ENCODE assay signal across 1 cellular context in the genomic region with DNA sequence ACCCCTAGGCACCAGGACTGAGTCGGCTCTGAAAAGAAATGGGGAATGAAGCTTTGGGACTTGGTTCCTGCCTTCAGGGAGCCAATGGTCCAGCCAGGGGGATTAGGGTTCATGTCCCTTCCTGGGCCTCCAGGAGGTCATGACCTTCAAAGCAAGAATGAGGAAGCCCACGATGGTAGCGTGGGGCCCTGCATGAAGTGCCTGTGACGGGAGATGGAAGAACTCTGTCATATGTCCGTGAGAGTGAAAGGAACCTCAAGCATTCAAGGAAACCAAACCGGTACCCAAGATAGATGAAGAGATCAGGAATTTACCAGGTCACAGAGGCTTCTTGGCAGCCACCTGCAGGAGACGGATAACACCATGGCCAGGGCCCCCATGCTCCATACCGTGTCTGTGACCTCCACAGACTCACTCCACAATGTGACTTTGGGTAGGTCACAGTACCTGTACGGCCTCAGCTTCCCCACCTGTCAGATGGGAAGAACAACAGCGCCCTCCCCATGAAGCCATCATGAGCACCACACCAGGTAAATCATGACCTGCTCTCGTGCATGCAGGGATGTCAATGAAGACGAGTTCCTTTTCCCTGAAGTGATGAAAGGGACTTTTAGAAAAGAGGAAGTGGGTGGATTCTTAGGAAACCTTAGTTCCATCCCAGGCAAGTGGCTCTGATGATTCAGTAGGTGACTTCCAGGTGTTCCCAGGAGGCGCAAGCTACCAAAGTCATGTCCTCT.
TF ChIP-seq lines count a peak whose summit lies in the region.

No MANE protein-coding gene starts in this region.

TF ChIP-seq in GM12878, 131 proteins besides CTCF, POLR2A, EP300 and RAD21:
- TF ChIP-seq, protein P1, sequence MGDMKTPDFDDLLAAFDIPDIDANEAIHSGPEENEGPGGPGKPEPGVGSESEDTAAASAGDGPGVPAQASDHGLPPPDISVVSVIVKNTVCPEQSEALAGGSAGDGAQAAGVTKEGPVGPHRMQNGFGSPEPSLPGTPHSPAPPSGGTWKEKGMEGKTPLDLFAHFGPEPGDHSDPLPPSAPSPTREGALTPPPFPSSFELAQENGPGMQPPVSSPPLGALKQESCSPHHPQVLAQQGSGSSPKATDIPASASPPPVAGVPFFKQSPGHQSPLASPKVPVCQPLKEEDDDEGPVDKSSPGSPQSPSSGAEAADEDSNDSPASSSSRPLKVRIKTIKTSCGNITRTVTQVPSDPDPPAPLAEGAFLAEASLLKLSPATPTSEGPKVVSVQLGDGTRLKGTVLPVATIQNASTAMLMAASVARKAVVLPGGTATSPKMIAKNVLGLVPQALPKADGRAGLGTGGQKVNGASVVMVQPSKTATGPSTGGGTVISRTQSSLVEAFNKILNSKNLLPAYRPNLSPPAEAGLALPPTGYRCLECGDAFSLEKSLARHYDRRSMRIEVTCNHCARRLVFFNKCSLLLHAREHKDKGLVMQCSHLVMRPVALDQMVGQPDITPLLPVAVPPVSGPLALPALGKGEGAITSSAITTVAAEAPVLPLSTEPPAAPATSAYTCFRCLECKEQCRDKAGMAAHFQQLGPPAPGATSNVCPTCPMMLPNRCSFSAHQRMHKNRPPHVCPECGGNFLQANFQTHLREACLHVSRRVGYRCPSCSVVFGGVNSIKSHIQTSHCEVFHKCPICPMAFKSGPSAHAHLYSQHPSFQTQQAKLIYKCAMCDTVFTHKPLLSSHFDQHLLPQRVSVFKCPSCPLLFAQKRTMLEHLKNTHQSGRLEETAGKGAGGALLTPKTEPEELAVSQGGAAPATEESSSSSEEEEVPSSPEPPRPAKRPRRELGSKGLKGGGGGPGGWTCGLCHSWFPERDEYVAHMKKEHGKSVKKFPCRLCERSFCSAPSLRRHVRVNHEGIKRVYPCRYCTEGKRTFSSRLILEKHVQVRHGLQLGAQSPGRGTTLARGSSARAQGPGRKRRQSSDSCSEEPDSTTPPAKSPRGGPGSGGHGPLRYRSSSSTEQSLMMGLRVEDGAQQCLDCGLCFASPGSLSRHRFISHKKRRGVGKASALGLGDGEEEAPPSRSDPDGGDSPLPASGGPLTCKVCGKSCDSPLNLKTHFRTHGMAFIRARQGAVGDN (IDR thresholded peaks at IDR 0.05): 0 out of 2 replicates have a peak, but pooled peaks have one; percentile 37
- no peak for TF ChIP-seq NRF1 (conservative IDR thresholded peaks at IDR 0.05; ENCODE audit: low read depth, low read length)
- no peak for TF ChIP-seq NR2C1 (IDR thresholded peaks at IDR 0.05)
- TF ChIP-seq CREB1 (IDR thresholded peaks at IDR 0.05; ENCODE audit: low read depth): no peak
- TF ChIP-seq IKZF2 (IDR thresholded peaks at IDR 0.05): peak; percentile 61 to 64
- TF ChIP-seq ETV6 (conservative IDR thresholded peaks at IDR 0.05 in 1 of 2, IDR thresholded peaks at IDR 0.05 in 1 of 2; ENCODE audit: borderline replicate concordance in 1 of 2, low read depth in 1 of 2): peak in 1 of 2 experiments; percentile 65; a peak in 2 of 4 replicates
- TF ChIP-seq RELB (IDR thresholded peaks at IDR 0.05; ENCODE audit: low read depth): no peak
- no peak for TF ChIP-seq REST (IDR thresholded peaks at IDR 0.05; ENCODE audit: low read depth, low read length)
- peak; percentile 55; the same call in 1 of the 2 replicates for TF ChIP-seq IKZF1 (conservative IDR thresholded peaks at IDR 0.05)
- TF ChIP-seq DPF2 (IDR thresholded peaks at IDR 0.05): peak; percentile 27; the same call in 1 of the 2 replicates
- no peak for TF ChIP-seq SP1 (IDR thresholded peaks at IDR 0.05; ENCODE audit: low read depth, low read length)
- peak in 1 of 2 experiments; percentile 46; a peak in 1 of 4 replicates for TF ChIP-seq BHLHE40 (IDR thresholded peaks at IDR 0.05; ENCODE audit: borderline replicate concordance in 1 of 2, low read depth in 2 of 2, low read length in 1 of 2)
- TF ChIP-seq EED (IDR thresholded peaks at IDR 0.05; ENCODE audit: low read depth): peak; percentile 74; the same call in 1 of the 2 replicates
- no peak for TF ChIP-seq ZSCAN29 (IDR thresholded peaks at IDR 0.05)
- peak; percentile 95 for TF ChIP-seq SPI1 (IDR thresholded peaks at IDR 0.05; ENCODE audit: borderline replicate concordance, insufficient read depth, low read depth, low read length)
